ENCODE assay signal across 1 cellular context in the genomic region with DNA sequence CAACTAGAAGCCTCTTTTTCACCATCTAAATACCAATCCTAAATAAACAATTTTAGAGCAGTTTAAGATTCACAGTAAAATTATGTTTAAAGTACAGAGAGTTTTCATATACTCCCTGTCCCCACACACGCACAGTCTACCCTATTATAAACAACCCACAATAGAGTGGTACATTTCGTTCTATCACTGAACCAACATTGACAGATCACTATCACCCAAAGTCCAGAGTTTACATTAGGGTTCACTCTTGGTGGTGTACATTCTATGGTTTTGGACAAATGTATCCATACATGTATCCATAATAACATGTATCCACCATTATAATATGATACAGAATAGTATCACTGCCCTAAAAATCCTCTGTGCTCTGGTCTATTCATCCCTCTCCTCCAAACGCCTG.
A peak's percentile ranks its signal among the peaks of the same experiment; 100 is the strongest.
TF ChIP-seq lines count a peak whose summit lies in the region.

No MANE protein-coding gene starts in this region.

TF ChIP-seq in HepG2, 621 proteins besides CTCF, POLR2A, EP300 and RAD21 (continued from another document and continues in another):
- TF ChIP-seq, protein P1, sequence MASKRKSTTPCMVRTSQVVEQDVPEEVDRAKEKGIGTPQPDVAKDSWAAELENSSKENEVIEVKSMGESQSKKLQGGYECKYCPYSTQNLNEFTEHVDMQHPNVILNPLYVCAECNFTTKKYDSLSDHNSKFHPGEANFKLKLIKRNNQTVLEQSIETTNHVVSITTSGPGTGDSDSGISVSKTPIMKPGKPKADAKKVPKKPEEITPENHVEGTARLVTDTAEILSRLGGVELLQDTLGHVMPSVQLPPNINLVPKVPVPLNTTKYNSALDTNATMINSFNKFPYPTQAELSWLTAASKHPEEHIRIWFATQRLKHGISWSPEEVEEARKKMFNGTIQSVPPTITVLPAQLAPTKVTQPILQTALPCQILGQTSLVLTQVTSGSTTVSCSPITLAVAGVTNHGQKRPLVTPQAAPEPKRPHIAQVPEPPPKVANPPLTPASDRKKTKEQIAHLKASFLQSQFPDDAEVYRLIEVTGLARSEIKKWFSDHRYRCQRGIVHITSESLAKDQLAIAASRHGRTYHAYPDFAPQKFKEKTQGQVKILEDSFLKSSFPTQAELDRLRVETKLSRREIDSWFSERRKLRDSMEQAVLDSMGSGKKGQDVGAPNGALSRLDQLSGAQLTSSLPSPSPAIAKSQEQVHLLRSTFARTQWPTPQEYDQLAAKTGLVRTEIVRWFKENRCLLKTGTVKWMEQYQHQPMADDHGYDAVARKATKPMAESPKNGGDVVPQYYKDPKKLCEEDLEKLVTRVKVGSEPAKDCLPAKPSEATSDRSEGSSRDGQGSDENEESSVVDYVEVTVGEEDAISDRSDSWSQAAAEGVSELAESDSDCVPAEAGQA (IDR thresholded peaks at IDR 0.05; ENCODE audit: low read depth), result no peak
- TF ChIP-seq, protein P1 (CRISPR knock-in tag; IDR thresholded peaks at IDR 0.05; ENCODE audit: borderline replicate concordance), result no peak
- TF ChIP-seq, protein P2, sequence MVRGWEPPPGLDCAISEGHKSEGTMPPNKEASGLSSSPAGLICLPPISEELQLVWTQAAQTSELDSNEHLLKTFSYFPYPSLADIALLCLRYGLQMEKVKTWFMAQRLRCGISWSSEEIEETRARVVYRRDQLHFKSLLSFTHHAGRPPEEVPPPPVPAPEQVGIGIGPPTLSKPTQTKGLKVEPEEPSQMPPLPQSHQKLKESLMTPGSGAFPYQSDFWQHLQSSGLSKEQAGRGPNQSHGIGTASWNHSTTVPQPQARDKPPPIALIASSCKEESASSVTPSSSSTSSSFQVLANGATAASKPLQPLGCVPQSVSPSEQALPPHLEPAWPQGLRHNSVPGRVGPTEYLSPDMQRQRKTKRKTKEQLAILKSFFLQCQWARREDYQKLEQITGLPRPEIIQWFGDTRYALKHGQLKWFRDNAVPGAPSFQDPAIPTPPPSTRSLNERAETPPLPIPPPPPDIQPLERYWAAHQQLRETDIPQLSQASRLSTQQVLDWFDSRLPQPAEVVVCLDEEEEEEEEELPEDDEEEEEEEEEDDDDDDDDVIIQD (CRISPR knock-in tag; IDR thresholded peaks at IDR 0.05; ENCODE audit: low read depth), result peak; percentile 71; the same call in 1 of the 2 replicates
- TF ChIP-seq ZZZ3 (CRISPR knock-in tag; IDR thresholded peaks at IDR 0.05; ENCODE audit: borderline replicate concordance), result no peak
- TF ChIP-seq ARNT2 (CRISPR knock-in tag; IDR thresholded peaks at IDR 0.05; ENCODE audit: low read depth), result no peak
- TF ChIP-seq TBX3 (IDR thresholded peaks at IDR 0.05; ENCODE audit: borderline replicate concordance), result no peak; the same call in 1 of the 2 replicates
- no peak for TF ChIP-seq FOXO1 (CRISPR knock-in tag; IDR thresholded peaks at IDR 0.05)
- TF ChIP-seq, protein P3, sequence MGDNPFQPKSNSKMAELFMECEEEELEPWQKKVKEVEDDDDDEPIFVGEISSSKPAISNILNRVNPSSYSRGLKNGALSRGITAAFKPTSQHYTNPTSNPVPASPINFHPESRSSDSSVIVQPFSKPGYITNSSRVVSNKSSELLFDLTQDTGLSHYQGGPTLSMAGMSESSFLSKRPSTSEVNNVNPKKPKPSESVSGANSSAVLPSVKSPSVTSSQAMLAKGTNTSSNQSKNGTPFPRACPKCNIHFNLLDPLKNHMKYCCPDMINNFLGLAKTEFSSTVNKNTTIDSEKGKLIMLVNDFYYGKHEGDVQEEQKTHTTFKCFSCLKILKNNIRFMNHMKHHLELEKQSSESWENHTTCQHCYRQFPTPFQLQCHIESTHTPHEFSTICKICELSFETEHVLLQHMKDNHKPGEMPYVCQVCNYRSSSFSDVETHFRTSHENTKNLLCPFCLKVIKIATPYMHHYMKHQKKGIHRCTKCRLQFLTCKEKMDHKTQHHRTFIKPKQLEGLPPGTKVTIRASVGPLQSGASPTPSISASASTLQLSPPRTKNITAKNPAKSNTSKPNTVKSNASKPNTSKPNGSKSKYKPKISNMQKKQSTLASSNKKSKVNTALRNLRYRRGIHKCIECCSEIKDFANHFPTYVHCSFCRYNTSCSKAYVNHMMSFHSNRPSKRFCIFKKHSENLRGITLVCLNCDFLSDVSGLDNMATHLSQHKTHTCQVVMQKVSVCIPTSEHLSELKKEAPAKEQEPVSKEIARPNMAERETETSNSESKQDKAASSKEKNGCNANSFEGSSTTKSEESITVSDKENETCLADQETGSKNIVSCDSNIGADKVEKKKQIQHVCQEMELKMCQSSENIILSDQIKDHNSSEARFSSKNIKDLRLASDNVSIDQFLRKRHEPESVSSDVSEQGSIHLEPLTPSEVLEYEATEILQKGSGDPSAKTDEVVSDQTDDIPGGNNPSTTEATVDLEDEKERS (CRISPR knock-in tag; IDR thresholded peaks at IDR 0.05), result no peak
- TF ChIP-seq ZNF792 (CRISPR knock-in tag; IDR thresholded peaks at IDR 0.05), result peak; percentile 64; the same call in 1 of the 2 replicates
- TF ChIP-seq, protein P4, sequence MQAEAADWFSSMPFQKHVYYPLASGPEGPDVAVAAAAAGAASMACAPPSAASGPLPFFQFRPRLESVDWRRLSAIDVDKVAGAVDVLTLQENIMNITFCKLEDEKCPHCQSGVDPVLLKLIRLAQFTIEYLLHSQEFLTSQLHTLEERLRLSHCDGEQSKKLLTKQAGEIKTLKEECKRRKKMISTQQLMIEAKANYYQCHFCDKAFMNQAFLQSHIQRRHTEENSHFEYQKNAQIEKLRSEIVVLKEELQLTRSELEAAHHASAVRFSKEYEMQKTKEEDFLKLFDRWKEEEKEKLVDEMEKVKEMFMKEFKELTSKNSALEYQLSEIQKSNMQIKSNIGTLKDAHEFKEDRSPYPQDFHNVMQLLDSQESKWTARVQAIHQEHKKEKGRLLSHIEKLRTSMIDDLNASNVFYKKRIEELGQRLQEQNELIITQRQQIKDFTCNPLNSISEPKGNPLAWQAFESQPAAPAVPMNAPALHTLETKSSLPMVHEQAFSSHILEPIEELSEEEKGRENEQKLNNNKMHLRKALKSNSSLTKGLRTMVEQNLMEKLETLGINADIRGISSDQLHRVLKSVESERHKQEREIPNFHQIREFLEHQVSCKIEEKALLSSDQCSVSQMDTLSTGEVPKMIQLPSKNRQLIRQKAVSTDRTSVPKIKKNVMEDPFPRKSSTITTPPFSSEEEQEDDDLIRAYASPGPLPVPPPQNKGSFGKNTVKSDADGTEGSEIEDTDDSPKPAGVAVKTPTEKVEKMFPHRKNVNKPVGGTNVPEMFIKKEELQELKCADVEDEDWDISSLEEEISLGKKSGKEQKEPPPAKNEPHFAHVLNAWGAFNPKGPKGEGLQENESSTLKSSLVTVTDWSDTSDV (CRISPR knock-in tag; IDR thresholded peaks at IDR 0.05), result no peak
- no peak for TF ChIP-seq ZNF776 (CRISPR knock-in tag; IDR thresholded peaks at IDR 0.05)
- no peak for TF ChIP-seq NR2F2 (IDR thresholded peaks at IDR 0.05; ENCODE audit: borderline replicate concordance, low read depth)
- no peak for TF ChIP-seq ZNF468 (CRISPR knock-in tag; IDR thresholded peaks at IDR 0.05)
- TF ChIP-seq ZNF746 (CRISPR knock-in tag; IDR thresholded peaks at IDR 0.05), result no peak
- TF ChIP-seq, protein P5, sequence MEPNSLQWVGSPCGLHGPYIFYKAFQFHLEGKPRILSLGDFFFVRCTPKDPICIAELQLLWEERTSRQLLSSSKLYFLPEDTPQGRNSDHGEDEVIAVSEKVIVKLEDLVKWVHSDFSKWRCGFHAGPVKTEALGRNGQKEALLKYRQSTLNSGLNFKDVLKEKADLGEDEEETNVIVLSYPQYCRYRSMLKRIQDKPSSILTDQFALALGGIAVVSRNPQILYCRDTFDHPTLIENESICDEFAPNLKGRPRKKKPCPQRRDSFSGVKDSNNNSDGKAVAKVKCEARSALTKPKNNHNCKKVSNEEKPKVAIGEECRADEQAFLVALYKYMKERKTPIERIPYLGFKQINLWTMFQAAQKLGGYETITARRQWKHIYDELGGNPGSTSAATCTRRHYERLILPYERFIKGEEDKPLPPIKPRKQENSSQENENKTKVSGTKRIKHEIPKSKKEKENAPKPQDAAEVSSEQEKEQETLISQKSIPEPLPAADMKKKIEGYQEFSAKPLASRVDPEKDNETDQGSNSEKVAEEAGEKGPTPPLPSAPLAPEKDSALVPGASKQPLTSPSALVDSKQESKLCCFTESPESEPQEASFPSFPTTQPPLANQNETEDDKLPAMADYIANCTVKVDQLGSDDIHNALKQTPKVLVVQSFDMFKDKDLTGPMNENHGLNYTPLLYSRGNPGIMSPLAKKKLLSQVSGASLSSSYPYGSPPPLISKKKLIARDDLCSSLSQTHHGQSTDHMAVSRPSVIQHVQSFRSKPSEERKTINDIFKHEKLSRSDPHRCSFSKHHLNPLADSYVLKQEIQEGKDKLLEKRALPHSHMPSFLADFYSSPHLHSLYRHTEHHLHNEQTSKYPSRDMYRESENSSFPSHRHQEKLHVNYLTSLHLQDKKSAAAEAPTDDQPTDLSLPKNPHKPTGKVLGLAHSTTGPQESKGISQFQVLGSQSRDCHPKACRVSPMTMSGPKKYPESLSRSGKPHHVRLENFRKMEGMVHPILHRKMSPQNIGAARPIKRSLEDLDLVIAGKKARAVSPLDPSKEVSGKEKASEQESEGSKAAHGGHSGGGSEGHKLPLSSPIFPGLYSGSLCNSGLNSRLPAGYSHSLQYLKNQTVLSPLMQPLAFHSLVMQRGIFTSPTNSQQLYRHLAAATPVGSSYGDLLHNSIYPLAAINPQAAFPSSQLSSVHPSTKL (CRISPR knock-in tag; IDR thresholded peaks at IDR 0.05), result peak; percentile 69
- no peak for TF ChIP-seq SNRNP70 (IDR thresholded peaks at IDR 0.05; ENCODE audit: low read depth, low read length)
- peak; percentile 14; the same call in 1 of the 3 replicates for TF ChIP-seq MXI1 (IDR thresholded peaks at IDR 0.05; ENCODE audit: borderline replicate concordance, low read depth, low read length)
- TF ChIP-seq, protein P6, sequence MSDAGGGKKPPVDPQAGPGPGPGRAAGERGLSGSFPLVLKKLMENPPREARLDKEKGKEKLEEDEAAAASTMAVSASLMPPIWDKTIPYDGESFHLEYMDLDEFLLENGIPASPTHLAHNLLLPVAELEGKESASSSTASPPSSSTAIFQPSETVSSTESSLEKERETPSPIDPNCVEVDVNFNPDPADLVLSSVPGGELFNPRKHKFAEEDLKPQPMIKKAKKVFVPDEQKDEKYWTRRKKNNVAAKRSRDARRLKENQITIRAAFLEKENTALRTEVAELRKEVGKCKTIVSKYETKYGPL (CRISPR knock-in tag; IDR thresholded peaks at IDR 0.05), result no peak
- TF ChIP-seq, protein P7, sequence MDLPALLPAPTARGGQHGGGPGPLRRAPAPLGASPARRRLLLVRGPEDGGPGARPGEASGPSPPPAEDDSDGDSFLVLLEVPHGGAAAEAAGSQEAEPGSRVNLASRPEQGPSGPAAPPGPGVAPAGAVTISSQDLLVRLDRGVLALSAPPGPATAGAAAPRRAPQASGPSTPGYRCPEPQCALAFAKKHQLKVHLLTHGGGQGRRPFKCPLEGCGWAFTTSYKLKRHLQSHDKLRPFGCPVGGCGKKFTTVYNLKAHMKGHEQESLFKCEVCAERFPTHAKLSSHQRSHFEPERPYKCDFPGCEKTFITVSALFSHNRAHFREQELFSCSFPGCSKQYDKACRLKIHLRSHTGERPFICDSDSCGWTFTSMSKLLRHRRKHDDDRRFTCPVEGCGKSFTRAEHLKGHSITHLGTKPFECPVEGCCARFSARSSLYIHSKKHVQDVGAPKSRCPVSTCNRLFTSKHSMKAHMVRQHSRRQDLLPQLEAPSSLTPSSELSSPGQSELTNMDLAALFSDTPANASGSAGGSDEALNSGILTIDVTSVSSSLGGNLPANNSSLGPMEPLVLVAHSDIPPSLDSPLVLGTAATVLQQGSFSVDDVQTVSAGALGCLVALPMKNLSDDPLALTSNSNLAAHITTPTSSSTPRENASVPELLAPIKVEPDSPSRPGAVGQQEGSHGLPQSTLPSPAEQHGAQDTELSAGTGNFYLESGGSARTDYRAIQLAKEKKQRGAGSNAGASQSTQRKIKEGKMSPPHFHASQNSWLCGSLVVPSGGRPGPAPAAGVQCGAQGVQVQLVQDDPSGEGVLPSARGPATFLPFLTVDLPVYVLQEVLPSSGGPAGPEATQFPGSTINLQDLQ (CRISPR knock-in tag; IDR thresholded peaks at IDR 0.05), result no peak
- no peak for TF ChIP-seq ZNF530 (CRISPR knock-in tag; IDR thresholded peaks at IDR 0.05; ENCODE audit: low read depth)
- no peak for TF ChIP-seq CBX2 (IDR thresholded peaks at IDR 0.05; ENCODE audit: low read depth, low read length)
- TF ChIP-seq CBX2 (CRISPR knock-in tag; IDR thresholded peaks at IDR 0.05; ENCODE audit: low read depth), result no peak
- no peak for TF ChIP-seq ZNF510 (CRISPR knock-in tag; IDR thresholded peaks at IDR 0.05; ENCODE audit: low read depth)
- no peak for TF ChIP-seq FOXP1 (IDR thresholded peaks at IDR 0.05)
- peak; percentile 48; the same call in 1 of the 2 replicates for TF ChIP-seq FOXP1 (CRISPR knock-in tag; IDR thresholded peaks at IDR 0.05)
- TF ChIP-seq ZNF598 (CRISPR knock-in tag; IDR thresholded peaks at IDR 0.05; ENCODE audit: borderline replicate concordance), result no peak
- no peak for TF ChIP-seq ZSCAN21 (CRISPR knock-in tag; IDR thresholded peaks at IDR 0.05; ENCODE audit: borderline replicate concordance)
- TF ChIP-seq, protein P8, sequence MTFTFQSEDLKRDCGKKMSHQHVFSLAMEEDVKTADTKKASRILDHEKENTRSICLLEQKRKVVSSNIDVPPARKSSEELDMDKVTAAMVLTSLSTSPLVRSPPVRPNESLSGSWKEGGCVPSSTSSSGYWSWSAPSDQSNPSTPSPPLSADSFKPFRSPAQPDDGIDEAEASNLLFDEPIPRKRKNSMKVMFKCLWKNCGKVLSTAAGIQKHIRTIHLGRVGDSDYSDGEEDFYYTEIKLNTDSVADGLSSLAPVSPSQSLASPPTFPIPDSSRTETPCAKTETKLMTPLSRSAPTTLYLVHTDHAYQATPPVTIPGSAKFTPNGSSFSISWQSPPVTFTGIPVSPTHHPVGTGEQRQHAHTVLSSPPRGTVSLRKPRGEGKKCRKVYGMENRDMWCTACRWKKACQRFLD (CRISPR knock-in tag; IDR thresholded peaks at IDR 0.05; ENCODE audit: borderline replicate concordance), result no peak
